ENCODE assay signal across 25 cellular contexts in the genomic region with DNA sequence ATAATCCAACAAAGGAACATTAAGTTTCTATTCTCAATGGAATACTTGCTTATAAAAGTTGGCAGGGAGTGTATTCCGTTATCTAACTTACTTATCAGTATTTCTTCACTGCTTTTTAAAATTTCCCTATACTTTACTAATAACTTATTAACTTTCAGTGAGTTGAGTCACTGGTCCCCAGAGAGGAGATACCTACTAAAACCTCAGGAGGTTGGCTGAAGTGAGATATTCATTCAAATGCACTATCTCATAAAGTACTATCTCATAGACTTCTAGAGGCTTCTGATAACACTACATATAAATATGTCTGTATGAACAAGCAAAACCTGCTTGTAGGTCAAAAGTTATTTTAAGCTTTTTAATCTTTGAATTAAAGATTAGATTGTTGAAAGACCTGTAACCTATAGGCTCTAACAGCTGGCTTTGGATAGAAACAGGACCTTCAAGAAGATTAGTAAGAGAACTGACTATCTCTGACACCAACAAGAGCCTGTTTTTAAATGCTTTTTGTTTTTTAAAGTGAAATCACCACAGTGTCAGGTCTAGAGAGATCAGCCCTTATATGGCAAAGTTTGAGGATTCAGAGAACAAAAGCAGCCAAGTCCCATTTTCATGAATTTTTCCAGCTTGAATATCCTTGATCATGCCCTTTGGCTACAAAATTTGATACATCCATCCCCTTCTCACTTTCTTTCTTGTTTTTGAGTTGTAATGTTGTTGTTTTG.
DNase-seq lines count a peak whose midpoint lies in the region; ATAC-seq, FAIRE-seq and TF ChIP-seq lines count a peak whose summit lies in the region.
"Had no signal": no experiment of that assay in that cellular context is flagged by ENCODE, and none has a peak within 500 bp of the region (broad histone marks: within the 10 kb centered on the region; RNA-seq: fewer than 3 reads in every experiment).

No MANE protein-coding gene starts in this region.

- intact Hi-C loops in endothelial cell of umbilical vein (cut with micrococcal nuclease): no loop called here

- DNase-seq in endothelial cell of umbilical vein (ENCODE audit: low read depth, low spot score): peak; percentile 31
- no peak for DNase-seq in neuronal stem cell (ENCODE audit: low spot score)
- DNase-seq in coronary artery (ENCODE audit: low spot score): no peak
- no peak for DNase-seq in amygdala (lab: John Stamatoyannopoulos, UW)
- DNase-seq in activated CD4-positive, alpha-beta memory T cell treated with anti-CD3 and anti-CD28 coated beads, Interleukin-2, amount 10 ng/mL, durations not matched to agents 7 days and 5 days: no peak
- DNase-seq: activated CD4-positive, CD25-positive, alpha-beta regulatory T cell; CD4-positive, alpha-beta memory T cell; cerebellar nuclear complex; DMS79; endodermal cell; foreskin melanocyte; left ventricle myocardium superior; MV-4-11; NCI-H526; ovary; PC-3; SJCRH30; stimulated activated CD4-positive, alpha-beta T cell treated with anti-CD3 and anti-CD28 coated beads, Interleukin-4, amount 100 ng/mL, for 1 hour; T-helper 2 cell had no signal

- TF ChIP-seq POLR2A in endothelial cell of umbilical vein (IDR thresholded peaks at IDR 0.05; ENCODE audit: low read depth, low read length): no peak

- H2BK120ac ChIP-seq in neuronal stem cell (ENCODE audit: low read depth, low read length): no peak overlapping the region

- TF ChIP-seq CTCF in endothelial cell of umbilical vein (IDR thresholded peaks at IDR 0.05; ENCODE audit: extremely low read depth in 1 of 2, insufficient read depth in 1 of 2, low read depth in 1 of 2, low read length in 2 of 2): no peak
- no peak for TF ChIP-seq CTCF in coronary artery (IDR thresholded peaks at IDR 0.05)

- no peaks in the 10 kb centered on the region for H3K4me1 Mint-ChIP-seq in activated CD4-positive, alpha-beta memory T cell treated with anti-CD3 and anti-CD28 coated beads, Interleukin-2, amount 10 ng/mL, durations not matched to agents 7 days and 5 days
- H3K4me1 Mint-ChIP-seq: CD4-positive, alpha-beta memory T cell had no signal

- H3K79me1 ChIP-seq in neuronal stem cell (ENCODE audit: low read depth, low read length): no peaks in the 10 kb centered on the region

- dilution Hi-C loops in endothelial cell of umbilical vein (cut with MboI; ENCODE audit: extremely low pct_ligation_motif_present, low sequenced_read_pairs): no loop called here

- peaks cover 8% of the 10 kb centered on the region for H3K27me3 Mint-ChIP-seq in activated CD4-positive, alpha-beta memory T cell treated with anti-CD3 and anti-CD28 coated beads, Interleukin-2, amount 10 ng/mL, durations not matched to agents 7 days and 5 days

- no peak overlapping the region for H3K18ac ChIP-seq in neuronal stem cell (ENCODE audit: low read length)

- H3K4ac ChIP-seq in neuronal stem cell (ENCODE audit: low read length): no peak overlapping the region

- H3K4me3 ChIP-seq in endothelial cell of umbilical vein (replicated peaks in 1 of 3; ENCODE audit: insufficient read depth in 1 of 3, low read depth in 1 of 3, low read length in 3 of 3): no peak overlapping the region
- H3K4me3 ChIP-seq in neuronal stem cell (ENCODE audit: low read length in 2 of 2): no peak overlapping the region
- no peak overlapping the region for H3K4me3 ChIP-seq in coronary artery
- H3K4me3 ChIP-seq: HAP-1, ovary, SJCRH30 had no signal

- no peak overlapping the region for H2AFZ ChIP-seq in endothelial cell of umbilical vein (ENCODE audit: low read depth, low read length)
- peak overlapping the region; percentile 19 for H2AFZ ChIP-seq in neuronal stem cell (ENCODE audit: low read length)

- no TSS peak for BruUV-seq in endothelial cell of umbilical vein (replicated peaks; lab: Mats Ljungman, UMichigan)

- H3K27me3 ChIP-seq in endothelial cell of umbilical vein (ENCODE audit: control insufficient read depth in 2 of 2, insufficient read depth in 2 of 2, low read length in 2 of 2) (no peaks in the 10 kb centered on the region), neuronal stem cell (ENCODE audit: control insufficient read depth in 3 of 3, insufficient read depth in 3 of 3, low read depth in 1 of 3, low read length in 3 of 3) (no peaks in the 10 kb centered on the region)
- H3K27me3 ChIP-seq: ovary, SJCRH30 had no signal

- H3K4me3 Mint-ChIP-seq in activated CD4-positive, alpha-beta memory T cell treated with anti-CD3 and anti-CD28 coated beads, Interleukin-2, amount 10 ng/mL, durations not matched to agents 7 days and 5 days: no peak overlapping the region
- H3K4me3 Mint-ChIP-seq: CD4-positive, alpha-beta memory T cell; endodermal cell had no signal

- H3K4me2 ChIP-seq in endothelial cell of umbilical vein (ENCODE audit: insufficient read depth, low read length): no peak overlapping the region
- H3K4me2 ChIP-seq in neuronal stem cell (ENCODE audit: insufficient read depth, low read length, poor library complexity, severe bottlenecking): no peak overlapping the region

- H4K91ac ChIP-seq in neuronal stem cell (ENCODE audit: low read depth, low read length, poor library complexity): no peak overlapping the region

- no CpG with 5 or more reads among the region's 1 CpG for WGBS in neuronal stem cell (ENCODE audit: extremely low coverage in 2 of 2, insufficient read length in 2 of 2, insufficient replicate concordance in 1 of 2), 2 donors

- H3K36me3 Mint-ChIP-seq in activated CD4-positive, alpha-beta memory T cell treated with anti-CD3 and anti-CD28 coated beads, Interleukin-2, amount 10 ng/mL, durations not matched to agents 7 days and 5 days (ENCODE audit: low read depth): no peaks in the 10 kb centered on the region
- H3K36me3 Mint-ChIP-seq: CD4-positive, alpha-beta memory T cell had no signal

- H3K4me1 ChIP-seq in endothelial cell of umbilical vein (ENCODE audit: control insufficient read depth, extremely low read depth, insufficient read depth, low read length) (no peaks in the 10 kb centered on the region), neuronal stem cell (ENCODE audit: control insufficient read depth in 2 of 2, insufficient read depth in 1 of 2, low read depth in 1 of 2, low read length in 2 of 2) (peaks cover 0 to 14% of the 10 kb centered on the region in 2 donors)
- H3K4me1 ChIP-seq: SJCRH30 had no signal

- no peak for FAIRE-seq in endothelial cell of umbilical vein (lab: Jason Lieb, UNC)
- FAIRE-seq: urothelium cell line had no signal

- H3K36me3 ChIP-seq in endothelial cell of umbilical vein (ENCODE audit: control insufficient read depth in 2 of 2, extremely low read depth in 1 of 2, insufficient read depth in 2 of 2, low read length in 2 of 2): no peaks in the 10 kb centered on the region
- no peaks in the 10 kb centered on the region for H3K36me3 ChIP-seq in neuronal stem cell (replicated peaks in 1 of 2; ENCODE audit: control insufficient read depth in 2 of 2, insufficient read depth in 2 of 2, low read length in 2 of 2)
- H3K36me3 ChIP-seq: HAP-1, ovary, SJCRH30 had no signal

- no peak overlapping the region for H2BK15ac ChIP-seq in neuronal stem cell (ENCODE audit: low read length)

- H3K14ac ChIP-seq in neuronal stem cell (ENCODE audit: low read length): no peak overlapping the region

- no peaks in the 10 kb centered on the region for H4K20me1 ChIP-seq in endothelial cell of umbilical vein (replicated peaks; ENCODE audit: control insufficient read depth, extremely low read depth, insufficient read depth, low read length)

- CTCF ChIA-PET in endothelial cell of umbilical vein (lab: Charles Lee): no interaction called here
- CTCF ChIA-PET in activated CD4-positive, alpha-beta memory T cell treated with anti-CD3 and anti-CD28 coated beads, Interleukin-2, amount 10 ng/mL, durations not matched to agents 7 days and 5 days (lab: Charles Lee): no interaction called here

- H3K9ac ChIP-seq in endothelial cell of umbilical vein (replicated peaks; ENCODE audit: extremely low read depth, insufficient read depth, low read length): no peak overlapping the region
- H3K9ac ChIP-seq in neuronal stem cell (ENCODE audit: low read depth, low read length, poor library complexity): no peak overlapping the region

- no peak overlapping the region for H2BK5ac ChIP-seq in neuronal stem cell (ENCODE audit: low read length)

- no peaks in the 10 kb centered on the region for H3K9me3 Mint-ChIP-seq in activated CD4-positive, alpha-beta memory T cell treated with anti-CD3 and anti-CD28 coated beads, Interleukin-2, amount 10 ng/mL, durations not matched to agents 7 days and 5 days
- H3K9me3 Mint-ChIP-seq: activated T-helper 2 cell treated with anti-CD3 and anti-CD28 coated beads, Interferon-gamma antibody, Interleukin-2, Interleukin-4, amounts not matched to agents 10 μg/mL and 5 μg/mL and 100 μg/mL, durations not matched to agents 14 hours and 24 hours and 36 hours; CD4-positive, alpha-beta memory T cell; endodermal cell had no signal

- no peak overlapping the region for H2BK12ac ChIP-seq in neuronal stem cell (ENCODE audit: low read length)

- ATAC-seq in GM18870 (IDR thresholded peaks at IDR 0.05; ENCODE audit: unreplicated experiment) (peak; percentile 71), HG03175 (IDR thresholded peaks at IDR 0.05; ENCODE audit: unreplicated experiment) (peak; percentile 71), HG02840 (IDR thresholded peaks at IDR 0.05; ENCODE audit: low FRiP score, unreplicated experiment) (no peak)
- ATAC-seq: left ventricle myocardium superior, PC-3 had no signal

- POLR2A ChIA-PET in endothelial cell of umbilical vein (lab: Charles Lee): no interaction called here
- POLR2A ChIA-PET in activated CD4-positive, alpha-beta memory T cell treated with anti-CD3 and anti-CD28 coated beads, Interleukin-2, amount 10 ng/mL, durations not matched to agents 7 days and 5 days (lab: Charles Lee): no interaction called here

- no peak overlapping the region for H3K23ac ChIP-seq in neuronal stem cell (ENCODE audit: low read depth, low read length, poor library complexity)

- H4K8ac ChIP-seq in neuronal stem cell (ENCODE audit: low read depth, low read length): no peak overlapping the region

- no peak overlapping the region for H2AK5ac ChIP-seq in neuronal stem cell (ENCODE audit: low read depth, low read length)

- no peak overlapping the region for H3K27ac ChIP-seq in endothelial cell of umbilical vein (ENCODE audit: insufficient read depth, low read depth, low read length)
- H3K27ac ChIP-seq in neuronal stem cell (replicated peaks; ENCODE audit: low read length): no peak overlapping the region
- H3K27ac ChIP-seq in coronary artery: no peak overlapping the region
- H3K27ac ChIP-seq: ovary, SJCRH30 had no signal

- H3K9me3 ChIP-seq in endothelial cell of umbilical vein (replicated peaks; ENCODE audit: control insufficient read depth, insufficient read depth, low read length) (no peaks in the 10 kb centered on the region), neuronal stem cell (replicated peaks in 1 of 2; ENCODE audit: control insufficient read depth in 2 of 2, insufficient read depth in 1 of 2, low read depth in 1 of 2, low read length in 2 of 2) (no peaks in the 10 kb centered on the region)
- H3K9me3 ChIP-seq: HAP-1, ovary, SJCRH30 had no signal

- no peaks in the 10 kb centered on the region for H3K79me2 ChIP-seq in endothelial cell of umbilical vein (ENCODE audit: control insufficient read depth, insufficient read depth, low read length)

- H3K9me1 ChIP-seq in endothelial cell of umbilical vein (replicated peaks; ENCODE audit: control insufficient read depth, extremely low read depth, insufficient read depth, low read length): no peaks in the 10 kb centered on the region

- no peak overlapping the region for H3K27ac Mint-ChIP-seq in activated CD4-positive, alpha-beta memory T cell treated with anti-CD3 and anti-CD28 coated beads, Interleukin-2, amount 10 ng/mL, durations not matched to agents 7 days and 5 days
- H3K27ac Mint-ChIP-seq: activated T-helper 2 cell treated with anti-CD3 and anti-CD28 coated beads, Interferon-gamma antibody, Interleukin-2, Interleukin-4, amounts not matched to agents 10 μg/mL and 5 μg/mL and 100 μg/mL, durations not matched to agents 14 hours and 24 hours and 36 hours; endodermal cell had no signal
